In genomic region chr17:76537288-76537577, GRCh38 we compare ENCODE assay signal across 9 cellular contexts. TPM values are rescaled to one million over a fixed set of nuclear protein-coding genes. Genes with fewer than 3 reads are reported as not detected.
A peak's percentile ranks its signal among the peaks of the same experiment; 100 is the strongest.
DNase-seq lines count a peak whose midpoint lies in the region; ATAC-seq and TF ChIP-seq lines count a peak whose summit lies in the region.
"Had no signal": no experiment of that assay in that cellular context is flagged by ENCODE, and none has a peak within 500 bp of the region (broad histone marks: within the 10 kb centered on the region; RNA-seq: fewer than 3 reads in every experiment).

No MANE protein-coding gene starts in this region.

- H4K20me1 ChIP-seq in fibroblast of lung (ENCODE audit: control insufficient read depth, extremely low read depth, insufficient read depth, low read length) = no peaks in the 10 kb centered on the region

- H3K4me1 ChIP-seq in fibroblast of lung (ENCODE audit: control insufficient read depth, extremely low read depth, insufficient read depth, low read length) (peaks cover 20% of the 10 kb centered on the region), mucosa of rectum (ENCODE audit: control insufficient read depth in 2 of 2, insufficient read depth in 2 of 2, low read length in 2 of 2) (peaks cover 14 to 17% of the 10 kb centered on the region in 2 donors), uterus (peaks cover 0 to 9% of the 10 kb centered on the region in 2 donors)

- peaks cover 8% of the 10 kb centered on the region for H3K4me1 Mint-ChIP-seq in activated naive CD8-positive, alpha-beta T cell (ENCODE audit: low read depth)
- H3K4me1 Mint-ChIP-seq in activated naive CD8-positive, alpha-beta T cell treated with anti-CD3 and anti-CD28 coated beads, Interleukin-2, amount 50 U/mL, for 24 hours = no peaks in the 10 kb centered on the region

- no peaks in the 10 kb centered on the region for H3K9me3 Mint-ChIP-seq in activated naive CD8-positive, alpha-beta T cell (ENCODE audit: low read depth)
- H3K9me3 Mint-ChIP-seq in activated naive CD8-positive, alpha-beta T cell treated with anti-CD3 and anti-CD28 coated beads, Interleukin-2, amount 50 U/mL, for 24 hours = no peaks in the 10 kb centered on the region

- no peak overlapping the region for H3K27ac Mint-ChIP-seq in activated naive CD8-positive, alpha-beta T cell
- no peak overlapping the region for H3K27ac Mint-ChIP-seq in activated naive CD8-positive, alpha-beta T cell treated with anti-CD3 and anti-CD28 coated beads, Interleukin-2, amount 50 U/mL, for 24 hours

- peaks cover 2% of the 10 kb centered on the region for H3K36me3 ChIP-seq in fibroblast of lung (ENCODE audit: control insufficient read depth, insufficient read depth, low read length)
- H3K36me3 ChIP-seq in mucosa of rectum (ENCODE audit: control insufficient read depth in 2 of 2, insufficient read depth in 2 of 2, low read length in 2 of 2) = no peaks in the 10 kb centered on the region
- no peaks in the 10 kb centered on the region for H3K36me3 ChIP-seq in uterus

- H3K4me2 ChIP-seq in fibroblast of lung (ENCODE audit: extremely low read depth, insufficient read depth, low read length) = peak overlapping the region; percentile 70

- no peaks in the 10 kb centered on the region for H3K27me3 ChIP-seq in fibroblast of lung (ENCODE audit: control insufficient read depth, insufficient read depth, low read length)
- peaks cover 20 to 21% of the 10 kb centered on the region in 2 donors for H3K27me3 ChIP-seq in mucosa of rectum (ENCODE audit: control insufficient read depth in 2 of 2, insufficient read depth in 2 of 2, low read length in 2 of 2)
- H3K27me3 ChIP-seq in uterus = peaks cover 0 to 8% of the 10 kb centered on the region in 2 donors

- intact Hi-C loops in uterus (cut with DNase I; ENCODE audit: low total_unique reads) = no loop called here

- peaks cover 7% of the 10 kb centered on the region for H3K27me3 Mint-ChIP-seq in activated naive CD8-positive, alpha-beta T cell
- peaks cover 21% of the 10 kb centered on the region for H3K27me3 Mint-ChIP-seq in activated naive CD8-positive, alpha-beta T cell treated with anti-CD3 and anti-CD28 coated beads, Interleukin-2, amount 50 U/mL, for 24 hours

- ATAC-seq in activated naive CD8-positive, alpha-beta T cell treated with anti-CD3 and anti-CD28 coated beads, Interleukin-2, amount 50 U/mL, for 24 hours = no peak
- ATAC-seq in HG03175 (IDR thresholded peaks at IDR 0.05; ENCODE audit: unreplicated experiment) = no peak

- H3K36me3 Mint-ChIP-seq in activated naive CD8-positive, alpha-beta T cell = no peaks in the 10 kb centered on the region
- H3K36me3 Mint-ChIP-seq in activated naive CD8-positive, alpha-beta T cell treated with anti-CD3 and anti-CD28 coated beads, Interleukin-2, amount 50 U/mL, for 24 hours (ENCODE audit: low read depth) = no peaks in the 10 kb centered on the region

- peak overlapping the region; percentile 57 for H3K9ac ChIP-seq in fibroblast of lung (ENCODE audit: insufficient read depth, low read length)
- H3K9ac ChIP-seq in mucosa of rectum (ENCODE audit: low read depth in 1 of 2, low read length in 2 of 2) = peak overlapping the region in 1 of 2 donors; percentile 64

- H2AFZ ChIP-seq in fibroblast of lung (ENCODE audit: low read length) = no peak overlapping the region

- H3K27ac ChIP-seq in fibroblast of lung (ENCODE audit: insufficient read depth, low read length) (no peak overlapping the region), mucosa of rectum (ENCODE audit: low read depth in 2 of 2, low read length in 2 of 2) (peak overlapping the region; percentile 46 to 48), uterus (peak overlapping the region; percentile 74 to 83)

- TF ChIP-seq CTCF in fibroblast of lung (conservative IDR thresholded peaks at IDR 0.05 in 1 of 2, IDR thresholded peaks at IDR 0.05 in 1 of 2; ENCODE audit: low read depth in 1 of 2, low read length in 2 of 2) = no peak
- no peak for TF ChIP-seq CTCF in uterus (IDR thresholded peaks at IDR 0.05)

- DNase-seq in activated naive CD8-positive, alpha-beta T cell treated with anti-CD3 and anti-CD28 coated beads, Interleukin-2, amount 50 U/mL, for 24 hours = no peak
- DNase-seq in fibroblast of lung (ENCODE audit: low read depth in 2 of 2) (peak in 1 of 2 donors; percentile 51), uterus (peak; percentile 54 to 60), NOMO-1 treated with dmso at 0.1 percent for 144 hours (lab: John Stamatoyannopoulos, UW; ENCODE audit: unreplicated experiment) (no peak), DMS 273 (lab: John Stamatoyannopoulos, UW; ENCODE audit: unreplicated experiment) (no peak)
- DNase-seq: AML-193 had no signal

- H3K4me3 ChIP-seq in fibroblast of lung (replicated peaks in 1 of 4; ENCODE audit: control extremely low read depth in 1 of 4, insufficient read depth in 1 of 4, low read depth in 3 of 4, low read length in 4 of 4) (peak overlapping the region; percentile 27 to 63 (median 54)), mucosa of rectum (ENCODE audit: low read length in 2 of 2) (peak overlapping the region; percentile 33 to 52), uterus (peak overlapping the region; percentile 24 to 40)

- TF ChIP-seq POLR2A in uterus (IDR thresholded peaks at IDR 0.05) = no peak

- H3K9me3 ChIP-seq in fibroblast of lung (ENCODE audit: control insufficient read depth, insufficient read depth, low read depth, low read length) (no peaks in the 10 kb centered on the region), mucosa of rectum (ENCODE audit: control insufficient read depth in 2 of 2, low read length in 2 of 2) (no peaks in the 10 kb centered on the region), uterus (no peaks in the 10 kb centered on the region)

- no peaks in the 10 kb centered on the region for H3K79me2 ChIP-seq in fibroblast of lung (ENCODE audit: control insufficient read depth, insufficient read depth, low read length)

- peak overlapping the region; percentile 56 for H3K4me3 Mint-ChIP-seq in activated naive CD8-positive, alpha-beta T cell
- no peak overlapping the region for H3K4me3 Mint-ChIP-seq in activated naive CD8-positive, alpha-beta T cell treated with anti-CD3 and anti-CD28 coated beads, Interleukin-2, amount 50 U/mL, for 24 hours

RNA-seq across cellular contexts. Expression of gene CYGB, which starts 0.3 kb away (rescaled TPM):
- total RNA-seq in fibroblast of lung (12.4 and 19.5 TPM in 2 replicates), uterus (10 to 100 TPM in 2 of 4 donors, 1 to 10 TPM in 2; 7.8 to 33.2 (median 19.8) TPM)
- 9.1 and 10.0 TPM in 2 replicates for polyA plus RNA-seq in fibroblast of lung
- polyA plus RNA-seq in fibroblast of lung (2012) = 19.9 and 25.0 TPM in 2 replicates
- polyA minus RNA-seq in fibroblast of lung (ENCODE audit: low replicate concordance) = 15.1 and 19.0 TPM in 2 replicates

RNA-seq across cellular contexts. Expression of gene PRCD, which starts 2.6 kb away (rescaled TPM):
- total RNA-seq in fibroblast of lung (4.1 and 4.3 TPM in 2 replicates), uterus (10 to 100 TPM in 1 of 4 donors, under 1 TPM in 2, not detected in 1; 0.26 to 13.4 (median 0.69) TPM)
- 0.72 and 0.89 TPM in 2 replicates for polyA plus RNA-seq in fibroblast of lung
- 1.1 and 2.0 TPM in 2 replicates for polyA plus RNA-seq in fibroblast of lung (2012)
- not detected in 2 replicates for polyA minus RNA-seq in fibroblast of lung (ENCODE audit: low replicate concordance)

RNA-seq across cellular contexts. Expression of gene RHBDF2, which starts 36.0 kb away (rescaled TPM):
- total RNA-seq in fibroblast of lung (3.9 and 5.1 TPM in 2 replicates), uterus (10 to 100 TPM in 2 of 4 donors, 1 to 10 TPM in 2; 3.8 to 26.1 (median 8.4) TPM)
- 0.94 and 1.7 TPM in 2 replicates for polyA plus RNA-seq in fibroblast of lung
- 2.8 TPM in 2 replicates for polyA plus RNA-seq in fibroblast of lung (2012)
- polyA minus RNA-seq in fibroblast of lung (ENCODE audit: low replicate concordance) = 2.4 and 3.9 TPM in 2 replicates

RNA-seq across cellular contexts. Expression of gene ST6GALNAC2, which starts 48.4 kb away (rescaled TPM):
- 0.83 and 1.0 TPM in 2 replicates for total RNA-seq in fibroblast of lung
- polyA plus RNA-seq in fibroblast of lung = 0.42 and 1.3 TPM in 2 replicates
- polyA plus RNA-seq in fibroblast of lung (2012) = 0.40 and 1.5 TPM in 2 replicates
- 3.4 TPM in 1 of 2 replicates, not detected in the other for polyA minus RNA-seq in fibroblast of lung (ENCODE audit: low replicate concordance)
- total RNA-seq in uterus = 1 to 10 TPM in 2 of 4 donors, under 1 TPM in 1, not detected in 1; 0.59 to 9.5 (median 5.3) TPM

Comparison
In these comparisons a context has a peak if more than half of its experiments do, and no peak if none do; other contexts are left out.
1. DNase-seq: peak in uterus (2 of 2); none in activated naive CD8-positive, alpha-beta T cell treated with anti-CD3 and anti-CD28 coated beads, Interleukin-2, amount 50 U/mL, for 24 hours (single experiment), NOMO-1 treated with dmso at 0.1 percent for 144 hours (single experiment) and DMS 273 (single experiment).
2. Peak in every context shown above with its lines, with median percentiles within 50 percentile points of each other: H3K4me3 ChIP-seq.